In the genomic region with DNA sequence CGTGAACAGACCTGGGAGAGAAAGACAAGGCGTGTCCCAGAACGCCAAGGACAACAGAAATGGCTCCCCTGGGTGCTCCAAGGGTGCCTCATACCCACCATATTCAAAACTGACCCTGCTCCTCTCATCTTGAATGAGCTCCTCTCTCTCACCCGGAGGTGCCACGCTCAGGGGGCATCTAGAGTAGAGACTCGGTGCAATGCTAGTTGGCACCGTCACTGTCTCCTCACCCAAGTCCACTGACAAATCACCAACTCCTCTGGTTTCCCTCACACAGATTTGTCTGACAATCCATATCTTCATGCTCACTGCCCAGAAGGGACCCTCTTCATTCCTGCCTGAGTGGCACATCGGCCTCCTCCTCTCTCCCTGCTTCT, we compare ENCODE assay signal across 14 cellular contexts. TPM values are rescaled to one million over a fixed set of nuclear protein-coding genes. Genes with fewer than 3 reads are reported as not detected.
DNase-seq lines count a peak whose midpoint lies in the region; ATAC-seq, FAIRE-seq and TF ChIP-seq lines count a peak whose summit lies in the region.
"Had no signal": no experiment of that assay in that cellular context is flagged by ENCODE, and none has a peak within 500 bp of the region (broad histone marks: within the 10 kb centered on the region; RNA-seq: fewer than 3 reads in every experiment).

No MANE protein-coding gene starts in this region.

- H3K9me3 ChIP-seq in right lobe of liver (no peaks in the 10 kb centered on the region), HepG2 (ENCODE audit: low read length) (no peaks in the 10 kb centered on the region)
- H3K9me3 ChIP-seq: ovary, thoracic aorta had no signal

- peak overlapping the region; percentile 90 for H3K27ac Mint-ChIP-seq in activated naive CD8-positive, alpha-beta T cell

- no peak for FAIRE-seq in HepG2 (lab: Jason Lieb, UNC)
- FAIRE-seq: bronchial epithelial cell had no signal

- no peak for TF ChIP-seq CTCF in right lobe of liver (IDR thresholded peaks at IDR 0.05)
- TF ChIP-seq CTCF in HepG2 (CRISPR knock-in tag; IDR thresholded peaks at IDR 0.05): no peak

- ATAC-seq in right lobe of liver (no peak), HepG2 (no peak), left colon (no peak)

- H3K4me3 Mint-ChIP-seq in activated naive CD8-positive, alpha-beta T cell: peak overlapping the region; percentile 65

- TF ChIP-seq RAD21 in HepG2 (CRISPR knock-in tag; IDR thresholded peaks at IDR 0.05): no peak

- peaks cover 23% of the 10 kb centered on the region for H3K4me1 Mint-ChIP-seq in activated naive CD8-positive, alpha-beta T cell (ENCODE audit: low read depth)

- no peaks in the 10 kb centered on the region for H3K9me3 Mint-ChIP-seq in activated naive CD8-positive, alpha-beta T cell (ENCODE audit: low read depth)

- H3K9ac ChIP-seq in HepG2 (ENCODE audit: insufficient read depth, low read depth, low read length): no peak overlapping the region

- in situ Hi-C loops in HepG2 (cut with HindIII; ENCODE audit: extremely low pct_ligation_motif_present, low pct_unique_long_range_greater_than_20kb): no loop called here
- in situ Hi-C loops in ACHN (cut with HindIII; ENCODE audit: low pct_ligation_motif_present, low pct_unique_long_range_greater_than_20kb, low sequenced_read_pairs): no loop called here

- H3K4me3 ChIP-seq in right lobe of liver (no peak overlapping the region), HepG2 (replicated peaks in 1 of 3; ENCODE audit: insufficient read depth in 1 of 3, low read depth in 2 of 3, low read length in 3 of 3) (no peak overlapping the region)
- H3K4me3 ChIP-seq: ovary, thoracic aorta had no signal

- H3K4me2 ChIP-seq in HepG2 (ENCODE audit: low read depth, low read length): no peak overlapping the region

- 94% methylated on average over 2 of the region's 8 CpGs for WGBS in right lobe of liver (ENCODE audit: insufficient coverage, low coverage, low lambda C conversion rate, missing lambda C conversion rate)
- 85% methylated on average over 8 of the region's 8 CpGs for WGBS in HepG2 (ENCODE audit: low lambda C conversion rate)

- H3K27ac ChIP-seq in right lobe of liver (no peak overlapping the region), HepG2 (ENCODE audit: extremely low read length, insufficient read depth, low read length) (no peak overlapping the region)
- H3K27ac ChIP-seq: C4-2B, thoracic aorta had no signal

- DNase-seq in right lobe of liver (peak; percentile 6 to 36 (median 33)), HepG2 (ENCODE audit: low spot score) (no peak), mesenteric fat pad (ENCODE audit: low spot score) (peak; percentile 62), left colon (no peak), ACHN (no peak), NCI-H226 (no peak)
- no peak for DNase-seq in stimulated activated CD4-positive, alpha-beta T cell treated with anti-CD3 and anti-CD28 coated beads, Interleukin-15, amount 100 ng/mL, for 24 hours
- DNase-seq: NCI-H1694 had no signal

- TF ChIP-seq EP300 in HepG2 (IDR thresholded peaks at IDR 0.05; ENCODE audit: low read depth in 2 of 2, low read length in 2 of 2) (no peak), HepG2 (CRISPR knock-in tag; IDR thresholded peaks at IDR 0.05; ENCODE audit: borderline replicate concordance) (no peak)

- intact Hi-C loops in right lobe of liver (cut with DNase I): no loop called here
- intact Hi-C loops in HepG2 (cut with micrococcal nuclease; ENCODE audit: unreplicated experiment): no loop called here
- intact Hi-C loops in left colon (cut with DNase I, micrococcal nuclease): no loop called here

- POLR2A ChIA-PET in HepG2 (lab: Yijun Ruan, JAX): no interaction called here

- no peaks in the 10 kb centered on the region for H4K20me1 ChIP-seq in HepG2 (ENCODE audit: insufficient read depth, low read length)

- CTCF ChIA-PET in HepG2 (lab: Yijun Ruan, JAX; ENCODE audit: low intra/inter-chr PET ratio, low total read pairs): no interaction called here

- H3K36me3 ChIP-seq in right lobe of liver (no peaks in the 10 kb centered on the region), HepG2 (replicated peaks in 1 of 2; ENCODE audit: control insufficient read depth in 1 of 2, insufficient read depth in 2 of 2, low read length in 2 of 2) (no peaks in the 10 kb centered on the region)
- H3K36me3 ChIP-seq: ovary, thoracic aorta had no signal

- BruUV-seq in HepG2 (replicated peaks; lab: Mats Ljungman, UMichigan): no TSS peak

- H3K27me3 ChIP-seq in right lobe of liver (no peaks in the 10 kb centered on the region), HepG2 (ENCODE audit: control insufficient read depth in 1 of 2, insufficient read depth in 2 of 2, low read length in 2 of 2) (no peaks in the 10 kb centered on the region; a peak in 1 of 5 replicates)
- H3K27me3 ChIP-seq: ovary had no signal

- H3K27me3 Mint-ChIP-seq in activated naive CD8-positive, alpha-beta T cell: peaks cover 6% of the 10 kb centered on the region

- no peak overlapping the region for H2AFZ ChIP-seq in HepG2 (ENCODE audit: low read length)

- H3K36me3 Mint-ChIP-seq in activated naive CD8-positive, alpha-beta T cell: peaks cover 6% of the 10 kb centered on the region

- TF ChIP-seq POLR2A in right lobe of liver (IDR thresholded peaks at IDR 0.05) (no peak), HepG2 (IDR thresholded peaks at IDR 0.05; ENCODE audit: insufficient read depth in 1 of 2, low read depth in 2 of 2, low read length in 2 of 2) (no peak)

- H3K4me1 ChIP-seq in right lobe of liver (peaks cover 0 to 34% (median 9%) of the 10 kb centered on the region in 4 donors), HepG2 (ENCODE audit: insufficient read depth, low read length) (peaks cover 75% of the 10 kb centered on the region)

- no peaks in the 10 kb centered on the region for H3K79me2 ChIP-seq in HepG2 (ENCODE audit: insufficient read depth, low read length)

RNA-seq across cellular contexts. Expression of gene TMEM125, which starts 5.0 kb away (rescaled TPM):
- total RNA-seq in right lobe of liver (under 1 TPM in 2 of 6 experiments, not detected in 4; 0.21 to 0.27 TPM), HepG2 (2016; rRNA removed; fragmentation: Illumina TruSeq; extraction: Trizol) (not detected in 2 replicates), mesenteric fat pad (not detected), left colon (10 to 100 TPM; 52.4 to 63.3 TPM)
- not detected in 2 replicates for total RNA-seq in HepG2 (2016; cell fraction: cytosol; rRNA removed; fragmentation: Illumina TruSeq; extraction: Trizol; ENCODE audit: low read depth)
- not detected in 2 replicates for total RNA-seq in HepG2 (2016; cell fraction: insoluble cytoplasmic fraction; rRNA removed; fragmentation: Illumina TruSeq; extraction: Trizol)
- total RNA-seq in HepG2 (2016; cell fraction: membrane; rRNA removed; fragmentation: Illumina TruSeq; extraction: Trizol): not detected in 2 replicates
- total RNA-seq in HepG2 (2016; cell fraction: nucleus; rRNA removed; fragmentation: Illumina TruSeq; extraction: Trizol): not detected in 2 replicates
- 0.03 TPM in 1 of 2 replicates, not detected in the other for polyA plus RNA-seq in HepG2 (2011; rRNA removed)
- polyA plus RNA-seq in HepG2 (2011; cell fraction: cytosol; rRNA removed): 0.08 TPM in 2 replicates
- polyA plus RNA-seq in HepG2 (2011; cell fraction: nucleus; rRNA removed): 0.09 TPM in 1 of 2 replicates, not detected in the other
- 0.07 TPM in 1 of 2 replicates, not detected in the other for polyA plus RNA-seq in HepG2 (2012)
- polyA plus RNA-seq in HepG2 (2016; cell fraction: cytosol; fragmentation: Illumina TruSeq; extraction: Trizol; ENCODE audit: low read depth): not detected in 2 replicates
- polyA plus RNA-seq in HepG2 (2016; cell fraction: insoluble cytoplasmic fraction; fragmentation: Illumina TruSeq; extraction: Trizol; ENCODE audit: low read depth): not detected in 2 replicates
- not detected in 2 replicates for polyA plus RNA-seq in HepG2 (2016; cell fraction: membrane; fragmentation: Illumina TruSeq; extraction: Trizol; ENCODE audit: low read depth)
- not detected in 2 replicates for polyA plus RNA-seq in HepG2 (2016; cell fraction: nucleus; fragmentation: Illumina TruSeq; extraction: Trizol; ENCODE audit: insufficient read depth, low read depth)
- 0.22 TPM in 1 of 2 replicates, not detected in the other for polyA minus RNA-seq in HepG2 (2011; rRNA and poly(A)+ RNA removed; ENCODE audit: low replicate concordance)
- not detected in 2 replicates for polyA minus RNA-seq in HepG2 (2011; cell fraction: cytosol; rRNA and poly(A)+ RNA removed)
- not detected in 2 replicates for polyA minus RNA-seq in HepG2 (2011; cell fraction: nucleus; rRNA and poly(A)+ RNA removed)
- total RNA-seq: T-helper 2 cell treated with Interferon-gamma antibody and Interleukin-4, amounts not matched to agents 100 ng/mL and 5 ng/mL, for 36 hours had no signal

RNA-seq across cellular contexts. Expression of gene C1orf210, which starts 10.6 kb away (rescaled TPM):
- total RNA-seq in right lobe of liver (1 to 10 TPM in 4 of 6 experiments, under 1 TPM in 2; 0.58 to 2.7 (median 1.7) TPM), HepG2 (2016; rRNA removed; fragmentation: Illumina TruSeq; extraction: Trizol) (0.49 and 0.52 TPM in 2 replicates), mesenteric fat pad (not detected), left colon (10 to 100 TPM; 76.9 to 97.8 TPM)
- 0.44 TPM in 1 of 2 replicates, not detected in the other for total RNA-seq in HepG2 (2016; cell fraction: cytosol; rRNA removed; fragmentation: Illumina TruSeq; extraction: Trizol; ENCODE audit: low read depth)
- 0.52 and 0.54 TPM in 2 replicates for total RNA-seq in HepG2 (2016; cell fraction: insoluble cytoplasmic fraction; rRNA removed; fragmentation: Illumina TruSeq; extraction: Trizol)
- 0.45 and 0.71 TPM in 2 replicates for total RNA-seq in HepG2 (2016; cell fraction: membrane; rRNA removed; fragmentation: Illumina TruSeq; extraction: Trizol)
- total RNA-seq in HepG2 (2016; cell fraction: nucleus; rRNA removed; fragmentation: Illumina TruSeq; extraction: Trizol): 0.87 TPM in 1 of 2 replicates, not detected in the other
- polyA plus RNA-seq in HepG2 (2011; rRNA removed): 5.1 and 7.1 TPM in 2 replicates
- polyA plus RNA-seq in HepG2 (2011; cell fraction: cytosol; rRNA removed): 4.7 and 8.4 TPM in 2 replicates
- 0.98 and 2.3 TPM in 2 replicates for polyA plus RNA-seq in HepG2 (2011; cell fraction: nucleus; rRNA removed)
- polyA plus RNA-seq in HepG2 (2012): 4.4 and 6.7 TPM in 2 replicates
- polyA plus RNA-seq in HepG2 (2016; cell fraction: cytosol; fragmentation: Illumina TruSeq; extraction: Trizol; ENCODE audit: low read depth): 0.37 and 0.51 TPM in 2 replicates
- 0.97 and 1.6 TPM in 2 replicates for polyA plus RNA-seq in HepG2 (2016; cell fraction: insoluble cytoplasmic fraction; fragmentation: Illumina TruSeq; extraction: Trizol; ENCODE audit: low read depth)
- 0.76 and 0.95 TPM in 2 replicates for polyA plus RNA-seq in HepG2 (2016; cell fraction: membrane; fragmentation: Illumina TruSeq; extraction: Trizol; ENCODE audit: low read depth)
- polyA plus RNA-seq in HepG2 (2016; cell fraction: nucleus; fragmentation: Illumina TruSeq; extraction: Trizol; ENCODE audit: insufficient read depth, low read depth): 0.73 and 0.75 TPM in 2 replicates
- 2.2 TPM in 1 of 2 replicates, not detected in the other for polyA minus RNA-seq in HepG2 (2011; rRNA and poly(A)+ RNA removed; ENCODE audit: low replicate concordance)
- polyA minus RNA-seq in HepG2 (2011; cell fraction: cytosol; rRNA and poly(A)+ RNA removed): 0.97 and 1.5 TPM in 2 replicates
- polyA minus RNA-seq in HepG2 (2011; cell fraction: nucleus; rRNA and poly(A)+ RNA removed): 1.4 TPM in 1 of 2 replicates, not detected in the other
- total RNA-seq: T-helper 2 cell treated with Interferon-gamma antibody and Interleukin-4, amounts not matched to agents 100 ng/mL and 5 ng/mL, for 36 hours; thoracic aorta had no signal
- polyA plus RNA-seq: ovary had no signal

RNA-seq across cellular contexts. Expression of gene TIE1, which starts 26.0 kb away (rescaled TPM):
- 10 to 100 TPM in 1 of 6 experiments, 1 to 10 TPM in 5; 5.8 to 12.2 (median 8.0) TPM for total RNA-seq in right lobe of liver
- total RNA-seq in HepG2 (2016; rRNA removed; fragmentation: Illumina TruSeq; extraction: Trizol): 0.20 and 0.84 TPM in 2 replicates
- total RNA-seq in HepG2 (2016; cell fraction: cytosol; rRNA removed; fragmentation: Illumina TruSeq; extraction: Trizol; ENCODE audit: low read depth): not detected in 2 replicates
- 0.30 and 0.76 TPM in 2 replicates for total RNA-seq in HepG2 (2016; cell fraction: insoluble cytoplasmic fraction; rRNA removed; fragmentation: Illumina TruSeq; extraction: Trizol)
- total RNA-seq in HepG2 (2016; cell fraction: membrane; rRNA removed; fragmentation: Illumina TruSeq; extraction: Trizol): 0.10 and 0.19 TPM in 2 replicates
- total RNA-seq in HepG2 (2016; cell fraction: nucleus; rRNA removed; fragmentation: Illumina TruSeq; extraction: Trizol): 1.3 TPM in 2 replicates
- polyA plus RNA-seq in HepG2 (2011; rRNA removed): 0.58 and 2.5 TPM in 2 replicates
- polyA plus RNA-seq in HepG2 (2011; cell fraction: cytosol; rRNA removed): 0.72 and 1.1 TPM in 2 replicates
- polyA plus RNA-seq in HepG2 (2011; cell fraction: nucleus; rRNA removed): 2.4 and 4.2 TPM in 2 replicates
- 0.35 and 1.3 TPM in 2 replicates for polyA plus RNA-seq in HepG2 (2012)
- polyA plus RNA-seq in HepG2 (2016; cell fraction: cytosol; fragmentation: Illumina TruSeq; extraction: Trizol; ENCODE audit: low read depth): 0.09 and 0.11 TPM in 2 replicates
- 0.36 and 0.49 TPM in 2 replicates for polyA plus RNA-seq in HepG2 (2016; cell fraction: insoluble cytoplasmic fraction; fragmentation: Illumina TruSeq; extraction: Trizol; ENCODE audit: low read depth)
- polyA plus RNA-seq in HepG2 (2016; cell fraction: membrane; fragmentation: Illumina TruSeq; extraction: Trizol; ENCODE audit: low read depth): 0.06 and 0.20 TPM in 2 replicates
- 0.96 and 1.3 TPM in 2 replicates for polyA plus RNA-seq in HepG2 (2016; cell fraction: nucleus; fragmentation: Illumina TruSeq; extraction: Trizol; ENCODE audit: insufficient read depth, low read depth)
- 4.2 TPM in 1 of 2 replicates, not detected in the other for polyA minus RNA-seq in HepG2 (2011; rRNA and poly(A)+ RNA removed; ENCODE audit: low replicate concordance)
- polyA minus RNA-seq in HepG2 (2011; cell fraction: cytosol; rRNA and poly(A)+ RNA removed): 0.88 and 2.3 TPM in 2 replicates
- polyA minus RNA-seq in HepG2 (2011; cell fraction: nucleus; rRNA and poly(A)+ RNA removed): 0.75 and 0.77 TPM in 2 replicates
- 42.6 TPM for total RNA-seq in mesenteric fat pad
- total RNA-seq in left colon: 1 to 10 TPM; 4.9 to 7.6 TPM

Comparison
In these comparisons a context has a peak if more than half of its experiments do, and no peak if none do; other contexts are left out.
1. DNase-seq: peak in right lobe of liver (3 of 3) and mesenteric fat pad (single experiment); none in HepG2 (single experiment), left colon (0 of 2), ACHN (single experiment), NCI-H226 (single experiment) and stimulated activated CD4-positive, alpha-beta T cell treated with anti-CD3 and anti-CD28 coated beads, Interleukin-15, amount 100 ng/mL, for 24 hours (single experiment).
2. RNA of gene TMEM125, which starts 5.0 kb away (total RNA-seq): 52.4 to 63.3 TPM in left colon; not detected in mesenteric fat pad (single experiment), 0.21 to 0.27 TPM in right lobe of liver and not detected in HepG2; every median in the first group is over 10 times any median in the second.
3. RNA of gene C1orf210, which starts 10.6 kb away (total RNA-seq): 76.9 to 97.8 TPM in left colon; 0.58 to 2.7 TPM in right lobe of liver, 0.44 to 0.87 TPM in HepG2 and not detected in mesenteric fat pad (single experiment); every median in the first group is over 10 times any median in the second.